Comparison of ENCODE assay signal across 8 cellular contexts in the genomic region with DNA sequence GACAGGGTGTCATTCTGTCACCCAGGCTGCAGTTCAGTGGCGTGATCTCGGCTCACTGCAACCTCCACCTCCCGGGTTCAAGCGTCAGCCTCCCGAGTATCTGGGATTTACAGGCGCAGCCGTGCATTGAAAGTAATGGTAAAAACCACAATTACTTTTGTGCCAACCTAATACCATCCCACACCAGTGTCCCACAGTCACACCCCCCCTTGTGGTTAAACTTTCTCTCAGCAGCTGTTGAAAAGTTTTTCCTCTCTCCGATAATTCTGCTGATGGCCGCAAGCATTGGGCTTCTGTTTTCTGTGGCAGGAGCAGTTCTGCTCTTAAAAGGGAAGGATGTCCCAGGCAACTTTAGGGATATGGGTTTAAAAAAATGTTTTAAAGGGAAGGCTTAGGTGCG. TPM values are rescaled to one million over a fixed set of nuclear protein-coding genes. Genes with fewer than 3 reads are reported as not detected.
DNase-seq lines count a peak whose midpoint lies in the region; ATAC-seq and TF ChIP-seq lines count a peak whose summit lies in the region.

No MANE protein-coding gene starts in this region.

- H3K79me2 ChIP-seq in MM.1S (ENCODE audit: low read length), result no peaks in the 10 kb centered on the region

- H4K20me1 ChIP-seq in MM.1S (ENCODE audit: insufficient read depth, low read length), result 0 out of 2 replicates have a peak, but pooled peaks cover 5% of the 10 kb centered on the region

- no peak for TF ChIP-seq POLR2A in body of pancreas (IDR thresholded peaks at IDR 0.05)

- peaks cover 10% of the 10 kb centered on the region; the same call in 1 of the 2 replicates for H3F3A ChIP-seq in MM.1S (ENCODE audit: insufficient read depth, low read length)

- ATAC-seq in body of pancreas (peak; percentile 43), HG03045 (IDR thresholded peaks at IDR 0.05; ENCODE audit: unreplicated experiment) (no peak), GM18519 (IDR thresholded peaks at IDR 0.05; ENCODE audit: low FRiP score, unreplicated experiment) (no peak)

- H3K4me2 ChIP-seq in MM.1S (ENCODE audit: low read depth, low read length), result no peak overlapping the region

- H3K27ac ChIP-seq in MM.1S (ENCODE audit: low read length), result no peak overlapping the region
- no peak overlapping the region for H3K27ac ChIP-seq in body of pancreas

- intact Hi-C loops in body of pancreas (cut with DNase I), result loop anchor here (5.0 kb wide), 1 partner anchor 336 kb away; no protein-coding TSS in a partner anchor

- no peak overlapping the region for H3K4me3 ChIP-seq in MM.1S (ENCODE audit: low read length)
- no peak overlapping the region for H3K4me3 ChIP-seq in body of pancreas

- TF ChIP-seq CTCF in MM.1S (IDR thresholded peaks at IDR 0.05; ENCODE audit: low read length), result peak; percentile 50
- TF ChIP-seq CTCF in body of pancreas (IDR thresholded peaks at IDR 0.05), result peak in 6 of 7 experiments; percentile 30 to 62 (median 54)

- H3K9me2 ChIP-seq in MM.1S (replicated peaks; ENCODE audit: insufficient read depth, low read length), result no peaks in the 10 kb centered on the region

- WGBS in body of pancreas, 2 donors, result 25 to 28% methylated on average over 10 of the region's 10 CpGs

- no peak overlapping the region for H3K9ac ChIP-seq in MM.1S (ENCODE audit: low read length)

- peaks cover 24% of the 10 kb centered on the region for H3K27me3 ChIP-seq in MM.1S (replicated peaks; ENCODE audit: insufficient read depth, low read length)
- H3K27me3 ChIP-seq in body of pancreas, result no peaks in the 10 kb centered on the region

- H3K9me3 ChIP-seq in MM.1S (replicated peaks; ENCODE audit: insufficient read depth, low read length), result no peaks in the 10 kb centered on the region
- no peaks in the 10 kb centered on the region for H3K9me3 ChIP-seq in body of pancreas

- no peaks in the 10 kb centered on the region for H3K36me3 ChIP-seq in MM.1S (replicated peaks; ENCODE audit: insufficient read depth, low read length)
- no peaks in the 10 kb centered on the region for H3K36me3 ChIP-seq in body of pancreas (replicated peaks in 1 of 2; ENCODE audit: insufficient read depth in 1 of 2, low read depth in 2 of 2)

- H3K4me1 ChIP-seq in MM.1S (ENCODE audit: low read length), result no peaks in the 10 kb centered on the region; the same call in 1 of the 2 replicates
- peaks cover 8% of the 10 kb centered on the region for H3K4me1 ChIP-seq in body of pancreas

- DNase-seq in ELR (ENCODE audit: low read depth), result peak; percentile 66
- peak; percentile 74 for DNase-seq in MM.1S
- peak; percentile 33 to 68 (median 44) for DNase-seq in body of pancreas
- peak; percentile 55 to 82 for DNase-seq in lung microvascular endothelial cell (ENCODE audit: low read depth in 2 of 2)
- no peak for DNase-seq in inferior parietal cortex (ENCODE audit: extremely low spot score)
- DNase-seq in NCI-H187 treated with DMSO at 0.1 percent for 48 hours (lab: John Stamatoyannopoulos, UW), result no peak

- no peak overlapping the region for H2AFZ ChIP-seq in MM.1S (ENCODE audit: low read length)

RNA-seq across cellular contexts. Expression of gene LAT2, which starts 6.6 kb away (rescaled TPM):
- 10 to 100 TPM in 1 of 2 donors, under 1 TPM in 1; 0.99 to 12.5 TPM for total RNA-seq in body of pancreas
- total RNA-seq in lung microvascular endothelial cell, result 1.3 and 3.0 TPM in 2 replicates

RNA-seq across cellular contexts. Expression of gene EIF4H, which starts 29.0 kb away (rescaled TPM):
- total RNA-seq in body of pancreas (100 to 1,000 TPM; 107 to 163 TPM), lung microvascular endothelial cell (267 and 400 TPM in 2 replicates)

RNA-seq across cellular contexts. Expression of gene RFC2, which starts 51.0 kb away (rescaled TPM):
- total RNA-seq in body of pancreas (10 to 100 TPM in 1 of 2 donors, 1 to 10 TPM in 1; 7.9 to 10.1 TPM), lung microvascular endothelial cell (15.7 and 17.7 TPM in 2 replicates)

Comparison
In these comparisons a context has a peak if more than half of its experiments do, and no peak if none do; other contexts are left out.
1. DNase-seq: peak in ELR (single experiment), MM.1S (single experiment), body of pancreas (4 of 4) and lung microvascular endothelial cell (2 of 2); none in inferior parietal cortex (single experiment) and NCI-H187 treated with DMSO at 0.1 percent for 48 hours (single experiment).